24 cellular contexts compared by ENCODE assay signal in the genomic region with DNA sequence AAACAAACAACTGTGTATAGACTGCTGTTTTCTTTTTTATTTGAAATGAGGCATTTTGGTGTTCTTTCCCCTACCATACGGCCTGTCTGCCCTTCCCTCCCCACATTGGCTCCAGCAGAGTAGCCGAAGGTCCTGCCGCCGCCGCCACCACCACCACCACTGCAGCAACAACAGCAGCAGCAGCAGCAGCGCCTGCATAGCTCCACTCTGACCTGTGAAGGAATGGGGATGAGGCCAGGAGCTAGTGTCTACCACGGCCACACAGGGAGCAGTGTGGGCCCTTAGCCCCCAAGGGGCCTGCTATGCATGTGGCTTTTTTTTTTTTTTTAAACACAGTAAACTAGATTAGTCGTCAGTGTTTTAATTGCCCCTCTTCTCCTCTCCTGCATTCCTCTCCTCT. TPM values are rescaled to one million over a fixed set of nuclear protein-coding genes. Genes with fewer than 3 reads are reported as not detected.
DNase-seq lines count a peak whose midpoint lies in the region; ATAC-seq and TF ChIP-seq lines count a peak whose summit lies in the region.
"Had no signal": no experiment of that assay in that cellular context is flagged by ENCODE, and none has a peak within 500 bp of the region (broad histone marks: within the 10 kb centered on the region; RNA-seq: fewer than 3 reads in every experiment).

No MANE protein-coding gene starts in this region.

- TF ChIP-seq CTCF in OCI-LY7 (conservative IDR thresholded peaks at IDR 0.05; ENCODE audit: low read length) (no peak), chondrocyte (IDR thresholded peaks at IDR 0.05) (no peak)

- no peak overlapping the region for H3K4me2 ChIP-seq in OCI-LY7 (ENCODE audit: low read length)

- intact Hi-C loops in OCI-LY7 (cut with micrococcal nuclease; ENCODE audit: unreplicated experiment): no loop called here

- H3K36me3 ChIP-seq in OCI-LY7 (ENCODE audit: insufficient read depth, low read length): peaks cover 67% of the 10 kb centered on the region

- no peaks in the 10 kb centered on the region for H3K9me3 Mint-ChIP-seq in activated naive CD8-positive, alpha-beta T cell treated with anti-CD3 and anti-CD28 coated beads, Interleukin-2, amount 50 U/mL, for 24 hours
- H3K9me3 Mint-ChIP-seq in activated naive CD8-positive, alpha-beta T cell treated with anti-CD3 and anti-CD28 coated beads for 36 hours: no peaks in the 10 kb centered on the region
- H3K9me3 Mint-ChIP-seq in chondrocyte (ENCODE audit: low read depth): no peaks in the 10 kb centered on the region
- no peaks in the 10 kb centered on the region for H3K9me3 Mint-ChIP-seq in stimulated activated memory B cell treated with anti-CD40 and anti-IgM and Interleukin-4, amounts not matched to agents 10 μg/mL and 1 μg/mL and 100 μg/mL, for 72 hours
- H3K9me3 Mint-ChIP-seq: CD4-positive, CD25-positive, alpha-beta regulatory T cell; T-helper 1 cell treated with Interleukin-12 subunit alpha and Interleukin-12 subunit beta and Interleukin-4 antibody, amounts not matched to agents 30 μg/mL and 1 μg/mL, for 36 hours had no signal

- no peaks in the 10 kb centered on the region for H3K79me2 ChIP-seq in OCI-LY7 (ENCODE audit: insufficient read depth, low read depth, low read length)

- H3K27me3 Mint-ChIP-seq in activated naive CD8-positive, alpha-beta T cell treated with anti-CD3 and anti-CD28 coated beads, Interleukin-2, amount 50 U/mL, for 24 hours: no peaks in the 10 kb centered on the region
- H3K27me3 Mint-ChIP-seq in activated naive CD8-positive, alpha-beta T cell treated with anti-CD3 and anti-CD28 coated beads for 36 hours: no peaks in the 10 kb centered on the region
- no peaks in the 10 kb centered on the region for H3K27me3 Mint-ChIP-seq in chondrocyte (ENCODE audit: low read depth)
- H3K27me3 Mint-ChIP-seq in stimulated activated memory B cell treated with anti-CD40 and anti-IgM and Interleukin-4, amounts not matched to agents 10 μg/mL and 1 μg/mL and 100 μg/mL, for 72 hours: no peaks in the 10 kb centered on the region
- H3K27me3 Mint-ChIP-seq: CD4-positive, CD25-positive, alpha-beta regulatory T cell had no signal

- CTCF ChIA-PET in OCI-LY7 (lab: Charles Lee; ENCODE audit: unreplicated experiment): no interaction called here
- CTCF ChIA-PET in HEK293T (lab: Yijun Ruan, JAX): no interaction called here

- H3K4me1 Mint-ChIP-seq in activated naive CD8-positive, alpha-beta T cell treated with anti-CD3 and anti-CD28 coated beads, Interleukin-2, amount 50 U/mL, for 24 hours: peaks cover 7% of the 10 kb centered on the region
- H3K4me1 Mint-ChIP-seq in activated naive CD8-positive, alpha-beta T cell treated with anti-CD3 and anti-CD28 coated beads for 36 hours: peaks cover 13% of the 10 kb centered on the region
- H3K4me1 Mint-ChIP-seq in chondrocyte (ENCODE audit: low read depth): peaks cover 15% of the 10 kb centered on the region
- peaks cover 10% of the 10 kb centered on the region for H3K4me1 Mint-ChIP-seq in stimulated activated memory B cell treated with anti-CD40 and anti-IgM and Interleukin-4, amounts not matched to agents 10 μg/mL and 1 μg/mL and 100 μg/mL, for 72 hours

- H3K27ac Mint-ChIP-seq in activated naive CD8-positive, alpha-beta T cell treated with anti-CD3 and anti-CD28 coated beads, Interleukin-2, amount 50 U/mL, for 24 hours: peak overlapping the region; percentile 74
- H3K27ac Mint-ChIP-seq in activated naive CD8-positive, alpha-beta T cell treated with anti-CD3 and anti-CD28 coated beads for 36 hours: no peak overlapping the region
- no peak overlapping the region for H3K27ac Mint-ChIP-seq in chondrocyte (ENCODE audit: unreplicated experiment)
- peak overlapping the region; percentile 3 for H3K27ac Mint-ChIP-seq in stimulated activated memory B cell treated with anti-CD40 and anti-IgM and Interleukin-4, amounts not matched to agents 10 μg/mL and 1 μg/mL and 100 μg/mL, for 72 hours
- H3K27ac Mint-ChIP-seq: T-helper 1 cell treated with Interleukin-12 subunit alpha and Interleukin-12 subunit beta and Interleukin-4 antibody, amounts not matched to agents 30 μg/mL and 1 μg/mL, for 36 hours had no signal

- H3K36me3 Mint-ChIP-seq in activated naive CD8-positive, alpha-beta T cell treated with anti-CD3 and anti-CD28 coated beads, Interleukin-2, amount 50 U/mL, for 24 hours (ENCODE audit: low read depth): peaks cover 40% of the 10 kb centered on the region
- H3K36me3 Mint-ChIP-seq in activated naive CD8-positive, alpha-beta T cell treated with anti-CD3 and anti-CD28 coated beads for 36 hours: peaks cover 13% of the 10 kb centered on the region
- H3K36me3 Mint-ChIP-seq in chondrocyte (ENCODE audit: low read depth): peaks cover 38% of the 10 kb centered on the region
- peaks cover 47% of the 10 kb centered on the region for H3K36me3 Mint-ChIP-seq in stimulated activated memory B cell treated with anti-CD40 and anti-IgM and Interleukin-4, amounts not matched to agents 10 μg/mL and 1 μg/mL and 100 μg/mL, for 72 hours

- POLR2A ChIA-PET in OCI-LY7 (lab: Charles Lee) (interaction anchor here (0.7 kb wide), 1 partner anchor 79 kb away, joined by 5 read pairs; no protein-coding TSS in a partner anchor), HEK293T (lab: Yijun Ruan, JAX) (interaction anchor here (0.6 kb wide), 1 partner anchor 9 kb away, joined by 3 read pairs; no protein-coding TSS in a partner anchor)

- H3K4me3 ChIP-seq in OCI-LY7 (ENCODE audit: low read depth, low read length, poor library complexity, severe bottlenecking): no peak overlapping the region
- H3K4me3 ChIP-seq: ascending aorta, heart right ventricle, left ventricle myocardium inferior, right lobe of liver, SJSA1, transverse colon had no signal

- BruUV-seq in OCI-LY7 (replicated peaks; lab: Mats Ljungman, UMichigan): no TSS peak

- H3K9me3 ChIP-seq in OCI-LY7 (ENCODE audit: low read length): no peaks in the 10 kb centered on the region
- H3K9me3 ChIP-seq: ascending aorta, heart right ventricle, left ventricle myocardium inferior, right lobe of liver, SJSA1, transverse colon had no signal

- H3K9me2 ChIP-seq in OCI-LY7 (ENCODE audit: insufficient read depth, low read length): no peaks in the 10 kb centered on the region

- 0 out of 2 replicates have a peak, but pooled peaks cover 3% of the 10 kb centered on the region for H4K20me1 ChIP-seq in OCI-LY7 (ENCODE audit: insufficient read depth, low read length)

- DNase-seq in activated naive CD8-positive, alpha-beta T cell treated with anti-CD3 and anti-CD28 coated beads, Interleukin-2, amount 50 U/mL, for 24 hours: no peak
- no peak for DNase-seq in activated naive CD8-positive, alpha-beta T cell treated with anti-CD3 and anti-CD28 coated beads for 36 hours
- no peak for DNase-seq in OCI-LY7 (ENCODE audit: low spot score)
- DNase-seq in chondrocyte (ENCODE audit: low spot score): peak; percentile 48
- no peak for DNase-seq in HEK293T (ENCODE audit: extremely low spot score)
- DNase-seq in NCI-H524 treated with DMSO at 0.1 percent for 48 hours (lab: John Stamatoyannopoulos, UW): no peak
- DNase-seq in NCI-H146 (lab: John Stamatoyannopoulos, UW): no peak
- DNase-seq: activated CD4-positive, alpha-beta T cell treated with anti-CD3 and anti-CD28 coated beads, Interleukin-2, amount 50 U/mL, for 1 hour; CD4-positive, CD25-positive, alpha-beta regulatory T cell; central memory CD4-positive, alpha-beta T cell; effector CD8-positive, alpha-beta T cell; EL; foreskin fibroblast; heart right ventricle; left ventricle myocardium inferior; NCI-H1436 treated with DMSO at 0.1 percent for 48 hours; NCI-H524; NK-92 treated with Interleukin-12 subunit alpha and Interleukin-12 subunit beta, amount 100 ng/mL, for 24 hours; right lobe of liver; transverse colon had no signal

- H3K4me1 ChIP-seq in OCI-LY7 (ENCODE audit: insufficient read depth, low read length, poor library complexity, severe bottlenecking): peaks cover 36% of the 10 kb centered on the region

- no peak overlapping the region for H3K4me3 Mint-ChIP-seq in activated naive CD8-positive, alpha-beta T cell treated with anti-CD3 and anti-CD28 coated beads, Interleukin-2, amount 50 U/mL, for 24 hours
- H3K4me3 Mint-ChIP-seq in activated naive CD8-positive, alpha-beta T cell treated with anti-CD3 and anti-CD28 coated beads for 36 hours: no peak overlapping the region
- no peak overlapping the region for H3K4me3 Mint-ChIP-seq in chondrocyte (ENCODE audit: unreplicated experiment)
- no peak overlapping the region for H3K4me3 Mint-ChIP-seq in stimulated activated memory B cell treated with anti-CD40 and anti-IgM and Interleukin-4, amounts not matched to agents 10 μg/mL and 1 μg/mL and 100 μg/mL, for 72 hours
- H3K4me3 Mint-ChIP-seq: T-helper 1 cell treated with Interleukin-12 subunit alpha and Interleukin-12 subunit beta and Interleukin-4 antibody, amounts not matched to agents 30 μg/mL and 1 μg/mL, for 36 hours had no signal

- no peak overlapping the region for H2AFZ ChIP-seq in OCI-LY7 (ENCODE audit: low read length)

- no peak for ATAC-seq in activated naive CD8-positive, alpha-beta T cell treated with anti-CD3 and anti-CD28 coated beads, Interleukin-2, amount 50 U/mL, for 24 hours
- ATAC-seq in stimulated activated memory B cell treated with anti-CD40 and anti-IgM and Interleukin-4, amounts not matched to agents 10 μg/mL and 1 μg/mL and 100 μg/mL, for 72 hours: no peak
- ATAC-seq: heart right ventricle, right lobe of liver had no signal

- H3K27ac ChIP-seq in OCI-LY7 (ENCODE audit: low read depth, low read length, poor library complexity, severe bottlenecking): peak overlapping the region; percentile 64
- H3K27ac ChIP-seq: ascending aorta, heart right ventricle, left ventricle myocardium inferior, right lobe of liver, SJSA1, transverse colon had no signal

TF ChIP-seq in HEK293T, 16 proteins besides CTCF, POLR2A, EP300 and RAD21:
- TF ChIP-seq CTBP1 (IDR thresholded peaks at IDR 0.05; ENCODE audit: borderline replicate concordance): no peak
- TF ChIP-seq SUZ12 (IDR thresholded peaks at IDR 0.05): no peak
- no peak for TF ChIP-seq BHLHE40 (IDR thresholded peaks at IDR 0.05; ENCODE audit: borderline replicate concordance)
- TF ChIP-seq FOXK2 (IDR thresholded peaks at IDR 0.05): no peak
- TF ChIP-seq SP1 (IDR thresholded peaks at IDR 0.05): no peak
- no peak for TF ChIP-seq NFRKB (IDR thresholded peaks at IDR 0.05)
- TF ChIP-seq ARNT (IDR thresholded peaks at IDR 0.05): no peak
- no peak for TF ChIP-seq LEF1 (IDR thresholded peaks at IDR 0.05; ENCODE audit: borderline replicate concordance)
- TF ChIP-seq HDGF (IDR thresholded peaks at IDR 0.05; ENCODE audit: borderline replicate concordance): no peak
- TF ChIP-seq L3MBTL2 (conservative IDR thresholded peaks at IDR 0.05): no peak

RNA-seq across cellular contexts. Expression of a gene that starts 5.6 kb away (rescaled TPM):
- total RNA-seq in activated naive CD8-positive, alpha-beta T cell treated with anti-CD3 and anti-CD28 coated beads for 36 hours: 1 to 10 TPM; 9.7 to 9.9 TPM
- 0.51 and 1.3 TPM in 2 replicates for total RNA-seq in OCI-LY7 (2014; rRNA removed; shearing (Covaris generic))
- 2.0 and 2.2 TPM in 2 replicates for total RNA-seq in OCI-LY7 (2022)
- 1.8 to 2.3 TPM (median 2.1 TPM) in 3 replicates for total RNA-seq in chondrocyte
- total RNA-seq: ascending aorta had no signal

RNA-seq across cellular contexts. Expression of a gene that starts 36.9 kb away (rescaled TPM):
- 100 to 1,000 TPM; 147 to 157 TPM for total RNA-seq in activated naive CD8-positive, alpha-beta T cell treated with anti-CD3 and anti-CD28 coated beads for 36 hours
- total RNA-seq in OCI-LY7 (2014; rRNA removed; shearing (Covaris generic)): 81.0 and 89.3 TPM in 2 replicates
- 123 and 137 TPM in 2 replicates for total RNA-seq in OCI-LY7 (2022)
- total RNA-seq in chondrocyte: 80.7 to 105 TPM (median 85.9 TPM) in 3 replicates

Comparison
In these comparisons a context has a peak if more than half of its experiments do, and no peak if none do; other contexts are left out.
1. H3K27ac Mint-ChIP-seq: peak in activated naive CD8-positive, alpha-beta T cell treated with anti-CD3 and anti-CD28 coated beads, Interleukin-2, amount 50 U/mL, for 24 hours (single experiment) and stimulated activated memory B cell treated with anti-CD40 and anti-IgM and Interleukin-4, amounts not matched to agents 10 μg/mL and 1 μg/mL and 100 μg/mL, for 72 hours (single experiment); none in activated naive CD8-positive, alpha-beta T cell treated with anti-CD3 and anti-CD28 coated beads for 36 hours (single experiment) and chondrocyte (single experiment).